In the genomic region with DNA sequence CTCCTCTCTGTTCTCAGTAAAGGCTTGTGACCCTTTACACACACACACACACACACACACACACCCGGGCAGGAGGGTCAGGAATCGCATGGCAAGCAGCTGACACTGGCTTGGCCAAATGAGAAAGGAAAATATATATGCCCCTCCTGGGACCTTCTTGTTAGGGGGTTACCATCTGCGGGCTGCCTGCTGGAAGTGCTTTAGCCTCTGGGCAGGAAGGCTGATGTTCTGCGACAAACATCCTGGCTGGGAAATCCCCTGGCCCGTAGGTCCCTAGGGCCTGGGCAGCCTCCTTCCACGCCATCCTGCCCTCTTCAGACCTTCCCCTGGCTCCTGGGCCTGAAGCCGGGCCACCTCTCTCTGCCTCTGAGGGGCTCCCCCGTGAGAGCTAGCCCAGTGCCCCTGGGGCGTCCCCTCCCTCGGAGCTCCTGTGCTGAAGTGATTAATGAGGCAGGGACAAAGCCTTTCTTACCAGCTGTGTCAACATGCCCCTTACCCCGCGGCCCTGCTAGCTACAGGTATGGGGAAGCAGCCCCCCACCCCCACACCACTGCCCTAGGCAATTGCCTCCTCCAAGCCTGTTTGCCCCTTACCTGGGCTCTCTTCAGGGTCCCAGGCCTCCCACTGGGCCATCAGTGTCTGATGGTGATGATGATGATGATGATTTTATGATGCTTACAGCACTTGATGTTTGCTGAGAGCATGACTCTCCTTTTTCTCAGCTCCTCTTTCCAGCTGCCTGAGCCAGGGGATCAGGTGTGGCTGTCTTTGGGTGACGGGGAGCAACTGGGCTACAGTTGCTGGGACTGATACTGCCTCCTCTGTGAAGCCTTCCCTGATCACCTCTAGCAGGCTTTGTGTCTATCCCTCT, we compare ENCODE assay signal across 8 cellular contexts.
DNase-seq lines count a peak whose midpoint lies in the region; ATAC-seq and TF ChIP-seq lines count a peak whose summit lies in the region.

No MANE protein-coding gene starts in this region.

- H3K4me3 Mint-ChIP-seq in central memory CD8-positive, alpha-beta T cell: no peak overlapping the region
- peak overlapping the region in 1 of 3 experiments; percentile 16 for H3K4me3 Mint-ChIP-seq in nephron

- peaks cover 8% of the 10 kb centered on the region for H3K27me3 Mint-ChIP-seq in central memory CD8-positive, alpha-beta T cell
- peaks cover 55% of the 10 kb centered on the region for H3K27me3 Mint-ChIP-seq in nephron (ENCODE audit: low read depth)

- H3K36me3 Mint-ChIP-seq in central memory CD8-positive, alpha-beta T cell (ENCODE audit: insufficient read depth): no peaks in the 10 kb centered on the region
- H3K36me3 Mint-ChIP-seq in nephron (ENCODE audit: low read depth): no peaks in the 10 kb centered on the region

- no peaks in the 10 kb centered on the region for H3K9me3 Mint-ChIP-seq in central memory CD8-positive, alpha-beta T cell
- H3K9me3 Mint-ChIP-seq in nephron: no peaks in the 10 kb centered on the region

- no peaks in the 10 kb centered on the region for H3K27me3 ChIP-seq in RWPE2 (ENCODE audit: insufficient read depth, poor library complexity, severe bottlenecking)

- peak; percentile 80 for ATAC-seq in HG02610 (IDR thresholded peaks at IDR 0.05; ENCODE audit: unreplicated experiment)
- peak; percentile 2; the same call in 1 of the 3 replicates for ATAC-seq in RWPE2 (ENCODE audit: low read depth)
- peak; percentile 43 for ATAC-seq in central memory CD8-positive, alpha-beta T cell (replicated peaks; ENCODE audit: extremely low read depth, poor library complexity, severe bottlenecking)
- no peak for ATAC-seq in GM18873 (IDR thresholded peaks at IDR 0.05; ENCODE audit: low FRiP score, unreplicated experiment)

- DNase-seq in ELF-1 (ENCODE audit: low read depth, low spot score) (peak; percentile 94), RWPE2 (ENCODE audit: low spot score) (no peak), hypothalamus (lab: John Stamatoyannopoulos, UW) (no peak), NCI-H2029 (lab: John Stamatoyannopoulos, UW) (no peak)
- peak in 1 of 2 donors; percentile 9 for DNase-seq in central memory CD8-positive, alpha-beta T cell (ENCODE audit: low spot score in 2 of 2)

- H3K4me1 Mint-ChIP-seq in central memory CD8-positive, alpha-beta T cell: peaks cover 9% of the 10 kb centered on the region
- H3K4me1 Mint-ChIP-seq in nephron: peaks cover 52% of the 10 kb centered on the region

- no peak overlapping the region for H3K4me3 ChIP-seq in RWPE2 (ENCODE audit: severe bottlenecking)

- H3K36me3 ChIP-seq in RWPE2 (ENCODE audit: low read depth): no peaks in the 10 kb centered on the region

- TF ChIP-seq CTCF in RWPE2 (IDR thresholded peaks at IDR 0.05; ENCODE audit: poor library complexity, severe bottlenecking) (no peak), nephron (IDR thresholded peaks at IDR 0.05; ENCODE audit: unreplicated experiment in 3 of 3) (no peak)

- H3K9me3 ChIP-seq in RWPE2 (ENCODE audit: severe bottlenecking): no peaks in the 10 kb centered on the region

- H3K4me1 ChIP-seq in RWPE2 (ENCODE audit: insufficient read depth, poor library complexity, severe bottlenecking): peaks cover 17% of the 10 kb centered on the region

- peak overlapping the region; percentile 59 for H3K27ac ChIP-seq in RWPE2 (ENCODE audit: poor library complexity, severe bottlenecking)

- H3K27ac Mint-ChIP-seq in central memory CD8-positive, alpha-beta T cell (ENCODE audit: low read depth): peak overlapping the region; percentile 42
- peak overlapping the region; percentile 19 to 61 (median 55) for H3K27ac Mint-ChIP-seq in nephron
